In genomic region chr1:243270097-243270864, GRCh38 we compare ENCODE assay signal across 19 cellular contexts. TPM values are rescaled to one million over a fixed set of nuclear protein-coding genes. Genes with fewer than 3 reads are reported as not detected.
DNase-seq lines count a peak whose midpoint lies in the region; ATAC-seq, FAIRE-seq and TF ChIP-seq lines count a peak whose summit lies in the region.
"Had no signal": no experiment of that assay in that cellular context is flagged by ENCODE, and none has a peak within 500 bp of the region (broad histone marks: within the 10 kb centered on the region; RNA-seq: fewer than 3 reads in every experiment).

No MANE protein-coding gene starts in this region.

- H3K9me3 Mint-ChIP-seq in T-helper 2 cell treated with Interferon-gamma antibody and Interleukin-4, amounts not matched to agents 5 μg/mL and 100 μg/mL, for 36 hours, result no peaks in the 10 kb centered on the region

- peak overlapping the region; percentile 93 for H3K27ac ChIP-seq in endothelial cell of umbilical vein (ENCODE audit: insufficient read depth, low read depth, low read length)

- peaks cover 18% of the 10 kb centered on the region for H3K36me3 Mint-ChIP-seq in T-helper 2 cell treated with Interferon-gamma antibody and Interleukin-4, amounts not matched to agents 5 μg/mL and 100 μg/mL, for 36 hours (ENCODE audit: low read depth)

- no peak for TF ChIP-seq CTCF in endothelial cell of umbilical vein (IDR thresholded peaks at IDR 0.05; ENCODE audit: extremely low read depth in 1 of 2, insufficient read depth in 1 of 2, low read depth in 1 of 2, low read length in 2 of 2)

- CTCF ChIA-PET in endothelial cell of umbilical vein (lab: Charles Lee), result interaction anchor here (1.3 kb wide), 1 partner anchor 16 kb away, joined by 3 read pairs; no protein-coding TSS in a partner anchor

- H3K27me3 Mint-ChIP-seq in T-helper 2 cell treated with Interferon-gamma antibody and Interleukin-4, amounts not matched to agents 5 μg/mL and 100 μg/mL, for 36 hours (ENCODE audit: low read depth), result no peaks in the 10 kb centered on the region

- no peaks in the 10 kb centered on the region for H4K20me1 ChIP-seq in endothelial cell of umbilical vein (replicated peaks; ENCODE audit: control insufficient read depth, extremely low read depth, insufficient read depth, low read length)

- no peak overlapping the region for H3K4me3 ChIP-seq in endothelial cell of umbilical vein (replicated peaks in 1 of 3; ENCODE audit: insufficient read depth in 1 of 3, low read depth in 1 of 3, low read length in 3 of 3)
- H3K4me3 ChIP-seq: lung, Peyer's patch had no signal

- no peaks in the 10 kb centered on the region for H3K9me1 ChIP-seq in endothelial cell of umbilical vein (replicated peaks; ENCODE audit: control insufficient read depth, extremely low read depth, insufficient read depth, low read length)

- DNase-seq in T-helper 2 cell treated with Interferon-gamma antibody and Interleukin-4, amounts not matched to agents 5 μg/mL and 100 μg/mL, for 36 hours (ENCODE audit: low spot score), result no peak
- no peak for DNase-seq in T-helper 2 cell
- peak; percentile 40 for DNase-seq in SKM-1 (lab: John Stamatoyannopoulos, UW; ENCODE audit: unreplicated experiment)
- no peak for DNase-seq in endothelial cell of umbilical vein (ENCODE audit: low read depth, low spot score)
- DNase-seq in superior temporal gyrus (ENCODE audit: extremely low spot score), result peak; percentile 48
- no peak for DNase-seq in SW 1271 (lab: John Stamatoyannopoulos, UW)
- no peak for DNase-seq in NCI-H2196 treated with DMSO at 0.1 percent for 48 hours (lab: John Stamatoyannopoulos, UW; ENCODE audit: unreplicated experiment)
- DNase-seq: activated gamma-delta T cell; anterior cingulate cortex; COR-L47; GOT3; NCI-H2107; stimulated activated naive CD4-positive, alpha-beta T cell treated with Interleukin-2 at 50 U/mL for 16 hours had no signal

- intact Hi-C loops in endothelial cell of umbilical vein (cut with micrococcal nuclease), result no loop called here

- no peak for TF ChIP-seq POLR2A in endothelial cell of umbilical vein (IDR thresholded peaks at IDR 0.05; ENCODE audit: low read depth, low read length)

- H3K4me1 Mint-ChIP-seq in T-helper 2 cell treated with Interferon-gamma antibody and Interleukin-4, amounts not matched to agents 5 μg/mL and 100 μg/mL, for 36 hours (ENCODE audit: low read depth), result peaks cover 4% of the 10 kb centered on the region

- H3K4me1 ChIP-seq in endothelial cell of umbilical vein (ENCODE audit: control insufficient read depth, extremely low read depth, insufficient read depth, low read length), result peaks cover 50% of the 10 kb centered on the region

- peak overlapping the region; percentile 16 for H3K4me2 ChIP-seq in endothelial cell of umbilical vein (ENCODE audit: insufficient read depth, low read length)

- H3K4me3 Mint-ChIP-seq in T-helper 2 cell treated with Interferon-gamma antibody and Interleukin-4, amounts not matched to agents 5 μg/mL and 100 μg/mL, for 36 hours, result no peak overlapping the region

- no peaks in the 10 kb centered on the region for H3K27me3 ChIP-seq in endothelial cell of umbilical vein (ENCODE audit: control insufficient read depth in 2 of 2, insufficient read depth in 2 of 2, low read length in 2 of 2)
- H3K27me3 ChIP-seq: Peyer's patch had no signal

- peaks cover 36% of the 10 kb centered on the region for H3K79me2 ChIP-seq in endothelial cell of umbilical vein (ENCODE audit: control insufficient read depth, insufficient read depth, low read length)

- no TSS peak for BruUV-seq in endothelial cell of umbilical vein (replicated peaks; lab: Mats Ljungman, UMichigan)

- H3K36me3 ChIP-seq in endothelial cell of umbilical vein (ENCODE audit: control insufficient read depth in 2 of 2, extremely low read depth in 1 of 2, insufficient read depth in 2 of 2, low read length in 2 of 2), result peaks cover 2 to 4% of the 10 kb centered on the region in 2 experiments

- H3K9me3 ChIP-seq in endothelial cell of umbilical vein (replicated peaks; ENCODE audit: control insufficient read depth, insufficient read depth, low read length), result no peaks in the 10 kb centered on the region
- H3K9me3 ChIP-seq: Peyer's patch had no signal

- dilution Hi-C loops in endothelial cell of umbilical vein (cut with MboI; ENCODE audit: extremely low pct_ligation_motif_present, low sequenced_read_pairs), result no loop called here

- POLR2A ChIA-PET in endothelial cell of umbilical vein (lab: Charles Lee), result interaction anchor here (0.9 kb wide), 2 partner anchors 16 to 17 kb away, joined by 3 to 6 read pairs; no protein-coding TSS in a partner anchor

- H2AFZ ChIP-seq in endothelial cell of umbilical vein (ENCODE audit: low read depth, low read length), result no peak overlapping the region

- peak overlapping the region; percentile 26 for H3K27ac Mint-ChIP-seq in T-helper 2 cell treated with Interferon-gamma antibody and Interleukin-4, amounts not matched to agents 5 μg/mL and 100 μg/mL, for 36 hours

- H3K9ac ChIP-seq in endothelial cell of umbilical vein (replicated peaks; ENCODE audit: extremely low read depth, insufficient read depth, low read length), result no peak overlapping the region

- ATAC-seq in HG02588 (IDR thresholded peaks at IDR 0.05; ENCODE audit: unreplicated experiment), result no peak

- FAIRE-seq in endothelial cell of umbilical vein (lab: Jason Lieb, UNC), result no peak
- FAIRE-seq: colon, frontal cortex, GM12891 had no signal

TF ChIP-seq in endothelial cell of umbilical vein, 7 proteins besides CTCF, POLR2A, EP300 and RAD21:
- TF ChIP-seq MYC (IDR thresholded peaks at IDR 0.05; ENCODE audit: low read depth, low read length), result no peak
- no peak for TF ChIP-seq JUN (IDR thresholded peaks at IDR 0.05; ENCODE audit: borderline replicate concordance, insufficient read depth, insufficient read length, low read depth)
- TF ChIP-seq GATA2 (IDR thresholded peaks at IDR 0.05; ENCODE audit: insufficient read depth, insufficient read length, low read depth, low read length), result no peak
- TF ChIP-seq EZH2 (IDR thresholded peaks at IDR 0.05; ENCODE audit: borderline replicate concordance, low read depth, low read length, severe bottlenecking), result no peak
- no peak for TF ChIP-seq POLR2AphosphoS5 (IDR thresholded peaks at IDR 0.05; ENCODE audit: insufficient read depth, low read depth, low read length)
- TF ChIP-seq FOS (IDR thresholded peaks at IDR 0.05; ENCODE audit: borderline replicate concordance, insufficient read depth, low read length), result no peak
- no peak for TF ChIP-seq MAX (IDR thresholded peaks at IDR 0.05; ENCODE audit: insufficient read depth, insufficient read length)

RNA-seq across cellular contexts. Expression of gene SDCCAG8, which starts 14.4 kb away (rescaled TPM):
- total RNA-seq in endothelial cell of umbilical vein, result 25.7 and 29.4 TPM in 2 replicates
- polyA plus RNA-seq in endothelial cell of umbilical vein, result 14.6 and 15.8 TPM in 2 replicates
- polyA plus RNA-seq in endothelial cell of umbilical vein (2011; cell fraction: cytosol; rRNA removed), result 18.1 TPM in 2 replicates
- polyA plus RNA-seq in endothelial cell of umbilical vein (2011; cell fraction: nucleus; rRNA removed), result 36.7 and 37.2 TPM in 2 replicates
- polyA plus RNA-seq in endothelial cell of umbilical vein (2012), result 26.2 and 33.2 TPM in 2 replicates
- polyA minus RNA-seq in endothelial cell of umbilical vein, result 19.6 and 22.1 TPM in 2 replicates
- 13.3 TPM for polyA minus RNA-seq in endothelial cell of umbilical vein (2011; cell fraction: cytosol; rRNA and poly(A)+ RNA removed)
- 51.3 and 60.5 TPM in 2 replicates for polyA minus RNA-seq in endothelial cell of umbilical vein (2011; cell fraction: nucleus; rRNA and poly(A)+ RNA removed)

RNA-seq across cellular contexts. Expression of gene CEP170, which starts 15.2 kb away (rescaled TPM):
- 222 and 225 TPM in 2 replicates for total RNA-seq in endothelial cell of umbilical vein
- 40.0 and 49.6 TPM in 2 replicates for polyA plus RNA-seq in endothelial cell of umbilical vein
- 51.3 and 54.3 TPM in 2 replicates for polyA plus RNA-seq in endothelial cell of umbilical vein (2011; cell fraction: cytosol; rRNA removed)
- polyA plus RNA-seq in endothelial cell of umbilical vein (2011; cell fraction: nucleus; rRNA removed), result 201 and 269 TPM in 2 replicates
- polyA plus RNA-seq in endothelial cell of umbilical vein (2012), result 102 and 130 TPM in 2 replicates
- 255 and 256 TPM in 2 replicates for polyA minus RNA-seq in endothelial cell of umbilical vein
- 34.8 TPM for polyA minus RNA-seq in endothelial cell of umbilical vein (2011; cell fraction: cytosol; rRNA and poly(A)+ RNA removed)
- polyA minus RNA-seq in endothelial cell of umbilical vein (2011; cell fraction: nucleus; rRNA and poly(A)+ RNA removed), result 470 and 485 TPM in 2 replicates

Comparison
In these comparisons a context has a peak if more than half of its experiments do, and no peak if none do; other contexts are left out.
1. DNase-seq: peak in SKM-1 (single experiment) and superior temporal gyrus (single experiment); none in T-helper 2 cell treated with Interferon-gamma antibody and Interleukin-4, amounts not matched to agents 5 μg/mL and 100 μg/mL, for 36 hours (single experiment), T-helper 2 cell (0 of 5), endothelial cell of umbilical vein (single experiment), SW 1271 (0 of 2) and NCI-H2196 treated with DMSO at 0.1 percent for 48 hours (single experiment).